17 cellular contexts compared by ENCODE assay signal in the genomic region with DNA sequence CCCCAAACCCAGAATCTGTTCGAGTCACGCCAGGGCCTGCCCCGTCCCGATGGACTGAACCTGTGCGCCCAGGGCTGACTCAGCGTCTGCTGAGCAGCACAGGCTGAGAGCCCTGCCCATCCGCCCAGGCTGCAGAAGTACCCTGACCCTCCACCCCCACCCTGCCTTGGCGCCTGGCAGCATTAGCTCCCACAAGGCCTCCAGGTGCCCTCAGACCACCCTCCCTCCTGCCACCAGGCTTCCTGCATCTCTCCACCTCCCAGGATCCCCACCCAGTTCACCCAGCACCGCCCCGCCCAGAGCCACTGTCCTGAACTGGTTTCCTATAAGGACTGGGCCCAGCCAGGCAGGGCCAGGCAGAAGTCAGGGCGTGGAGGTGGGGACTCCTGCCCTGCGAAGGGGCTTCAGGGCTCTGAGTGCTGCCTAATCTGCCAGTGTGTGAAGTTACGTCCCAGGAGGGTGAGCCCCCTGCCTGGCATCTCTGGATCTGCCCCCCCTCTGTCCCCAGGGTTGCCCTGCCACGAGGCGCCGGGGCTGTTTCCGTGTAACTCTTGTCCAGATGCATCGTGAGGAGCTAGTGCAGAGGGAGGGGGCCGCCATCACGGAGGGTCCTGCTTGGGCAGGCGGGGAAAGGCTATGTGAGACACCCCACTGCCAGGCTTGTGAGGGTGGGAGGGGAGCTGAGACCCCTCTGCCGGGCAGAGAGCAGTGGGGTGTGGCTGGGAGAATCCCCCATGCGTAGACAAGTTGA. TPM values are rescaled to one million over a fixed set of nuclear protein-coding genes. Genes with fewer than 3 reads are reported as not detected.
DNase-seq lines count a peak whose midpoint lies in the region; ATAC-seq, FAIRE-seq and TF ChIP-seq lines count a peak whose summit lies in the region.
"Had no signal": no experiment of that assay in that cellular context is flagged by ENCODE, and none has a peak within 500 bp of the region (broad histone marks: within the 10 kb centered on the region; RNA-seq: fewer than 3 reads in every experiment).

No MANE protein-coding gene starts in this region.

- no peaks in the 10 kb centered on the region for H3K23me2 ChIP-seq in H1 (ENCODE audit: low read depth, low read length)

- peaks cover 2% of the 10 kb centered on the region for H3K27me3 Mint-ChIP-seq in activated CD8-positive, alpha-beta T cell treated with anti-CD3 and anti-CD28 coated beads, Interleukin-2, amount 10 ng/mL, durations not matched to agents 7 days and 5 days (ENCODE audit: low read depth)
- H3K27me3 Mint-ChIP-seq: activated T-helper 17 cell treated with anti-CD3 and anti-CD28 coated beads, Interleukin-2, amount 50 U/mL, for 72 hours had no signal

- no peak overlapping the region for H2BK120ac ChIP-seq in H1 (replicated peaks; ENCODE audit: low read depth, low read length)

- H3K23ac ChIP-seq in H1 (ENCODE audit: insufficient read length): no peak overlapping the region

- H2AFZ ChIP-seq in H1 (ENCODE audit: low read length): no peak overlapping the region

- no peaks in the 10 kb centered on the region for H3K9me3 Mint-ChIP-seq in activated CD8-positive, alpha-beta T cell treated with anti-CD3 and anti-CD28 coated beads, Interleukin-2, amount 10 ng/mL, durations not matched to agents 7 days and 5 days (ENCODE audit: insufficient read depth)
- H3K9me3 Mint-ChIP-seq: activated T-helper 17 cell treated with anti-CD3 and anti-CD28 coated beads, Interleukin-2, amount 50 U/mL, for 72 hours; CD8-positive, alpha-beta T cell; type B pancreatic cell had no signal

- peak in 2 of 4 donors; percentile 0 to 2 for ATAC-seq in heart left ventricle
- ATAC-seq in Right ventricle myocardium inferior: no peak
- ATAC-seq in lower lobe of right lung: peak; percentile 17 to 26
- peak; percentile 1 for ATAC-seq in upper lobe of right lung
- no peak for ATAC-seq in activated CD8-positive, alpha-beta T cell treated with anti-CD3 and anti-CD28 coated beads, Interleukin-2, amount 10 ng/mL, durations not matched to agents 7 days and 5 days
- ATAC-seq: activated T-helper 17 cell treated with anti-CD3 and anti-CD28 coated beads, Interleukin-2, amount 50 U/mL, for 72 hours; CD8-positive, alpha-beta T cell had no signal

- no peak overlapping the region for H3K4me3 ChIP-seq in heart left ventricle
- H3K4me3 ChIP-seq in H1 (ENCODE audit: extremely low read depth in 1 of 4, insufficient read depth in 2 of 4, low read depth in 3 of 4, low read length in 4 of 4): no peak overlapping the region
- no peak overlapping the region for H3K4me3 ChIP-seq in lower lobe of right lung
- no peak overlapping the region for H3K4me3 ChIP-seq in upper lobe of right lung

- H3K36me3 Mint-ChIP-seq in activated CD8-positive, alpha-beta T cell treated with anti-CD3 and anti-CD28 coated beads, Interleukin-2, amount 10 ng/mL, durations not matched to agents 7 days and 5 days (ENCODE audit: low read depth): no peaks in the 10 kb centered on the region
- H3K36me3 Mint-ChIP-seq: CD8-positive, alpha-beta T cell; type B pancreatic cell had no signal

- no peak overlapping the region for H3K9ac ChIP-seq in H1 (replicated peaks in 1 of 4; ENCODE audit: extremely low read depth in 1 of 4, low read depth in 3 of 4, low read length in 3 of 4)

- H4K91ac ChIP-seq in H1 (replicated peaks; ENCODE audit: insufficient read length, low read length): no peak overlapping the region

- H3K4me3 Mint-ChIP-seq in activated CD8-positive, alpha-beta T cell treated with anti-CD3 and anti-CD28 coated beads, Interleukin-2, amount 10 ng/mL, durations not matched to agents 7 days and 5 days: no peak overlapping the region
- H3K4me3 Mint-ChIP-seq: activated T-helper 17 cell treated with anti-CD3 and anti-CD28 coated beads, Interleukin-2, amount 50 U/mL, for 72 hours; CD8-positive, alpha-beta T cell; type B pancreatic cell had no signal

- no peak overlapping the region for H2BK5ac ChIP-seq in H1 (ENCODE audit: low read depth, low read length)

- no peaks in the 10 kb centered on the region for H3K79me2 ChIP-seq in H1 (ENCODE audit: control insufficient read depth in 1 of 2, insufficient read depth in 2 of 2, low read length in 2 of 2)

- no peak overlapping the region for H3K56ac ChIP-seq in H1 (replicated peaks; ENCODE audit: insufficient read length, low read depth, low read length)

- TF ChIP-seq EP300 in H1 (IDR thresholded peaks at IDR 0.05; ENCODE audit: borderline replicate concordance in 1 of 2, low read depth in 2 of 2, low read length in 2 of 2): no peak

- H4K20me1 ChIP-seq in H1 (replicated peaks in 1 of 2; ENCODE audit: control insufficient read depth in 1 of 2, insufficient read depth in 2 of 2, low read length in 2 of 2): peaks cover 0 to 7% of the 10 kb centered on the region in 2 experiments

- H3K79me1 ChIP-seq in H1 (ENCODE audit: low read depth, low read length): no peaks in the 10 kb centered on the region

- H2BK20ac ChIP-seq in H1 (ENCODE audit: low read length): no peak overlapping the region

- CTCF ChIA-PET in H1 (lab: Charles Lee; ENCODE audit: partially characterized antibody): interaction anchor here (1.0 to 4.6 kb wide), 7 partner anchors 7 to 69 kb away, joined by 3 to 18 read pairs (median 5); no protein-coding TSS in a partner anchor
- CTCF ChIA-PET in activated CD8-positive, alpha-beta T cell treated with anti-CD3 and anti-CD28 coated beads, Interleukin-2, amount 10 ng/mL, durations not matched to agents 7 days and 5 days (lab: Charles Lee): interaction anchor here (0.9 kb wide), 2 partner anchors 9 to 84 kb away, joined by 3 to 4 read pairs; partner anchors contain the start of gene ADSS1

- H3K14ac ChIP-seq in H1 (ENCODE audit: insufficient read length): no peak overlapping the region

- no peaks in the 10 kb centered on the region for H3K9me3 ChIP-seq in heart left ventricle
- H3K9me3 ChIP-seq in H1 (ENCODE audit: insufficient read depth in 2 of 2, low read depth in 1 of 2, low read length in 1 of 2): no peaks in the 10 kb centered on the region
- H3K9me3 ChIP-seq in lower lobe of right lung: no peaks in the 10 kb centered on the region
- no peaks in the 10 kb centered on the region for H3K9me3 ChIP-seq in upper lobe of right lung

- WGBS in heart left ventricle, 4 donors: 68 to 82% (median 78%) methylated on average over 15 to 23 of the region's 23 CpGs
- 90% methylated on average over 15 of the region's 23 CpGs; no CpG with 5 or more reads in 1 of the 2 experiments for WGBS in H1 (ENCODE audit: extremely low coverage in 1 of 2, insufficient coverage in 1 of 2, insufficient read length in 1 of 2, insufficient replicate concordance in 2 of 2, low coverage in 1 of 2, low lambda C conversion rate in 2 of 2, missing lambda C conversion rate in 1 of 2), 2 experiments

- intact Hi-C loops in heart left ventricle (cut with DNase I) (no loop called here), Right ventricle myocardium inferior (cut with DNase I) (no loop called here), lower lobe of right lung (cut with DNase I) (no loop called here), upper lobe of right lung (cut with DNase I) (no loop called here)

- no peak for FAIRE-seq in H1 (lab: Jason Lieb, UNC)

- H3K27me3 ChIP-seq in heart left ventricle (no peaks in the 10 kb centered on the region), H1 (replicated peaks in 1 of 4; ENCODE audit: control insufficient read depth in 3 of 4, extremely low read depth in 1 of 4, insufficient read depth in 3 of 4, low read length in 3 of 4) (peaks cover 0 to 5% (median under 1%) of the 10 kb centered on the region in 4 experiments; a peak in 2 of 7 replicates), lower lobe of right lung (ENCODE audit: low read depth) (no peaks in the 10 kb centered on the region), upper lobe of right lung (no peaks in the 10 kb centered on the region)

- no peak overlapping the region for H4K8ac ChIP-seq in H1 (ENCODE audit: extremely low read depth, insufficient read depth, low read length)

- H2BK15ac ChIP-seq in H1 (ENCODE audit: low read length): no peak overlapping the region

- H3K36me3 ChIP-seq in heart left ventricle (peaks cover 0 to 6% (median 0%) of the 10 kb centered on the region in 9 donors), H1 (ENCODE audit: control insufficient read depth in 2 of 4, insufficient read depth in 4 of 4, low read length in 3 of 4) (no peaks in the 10 kb centered on the region), lower lobe of right lung (no peaks in the 10 kb centered on the region), upper lobe of right lung (no peaks in the 10 kb centered on the region)

- H3K4me1 ChIP-seq in heart left ventricle: peaks cover 0 to 81% (median 57%) of the 10 kb centered on the region in 12 donors
- H3K4me1 ChIP-seq in H1 (replicated peaks in 1 of 4; ENCODE audit: control insufficient read depth in 3 of 4, insufficient read depth in 4 of 4, low read length in 3 of 4): no peaks in the 10 kb centered on the region; a peak in 2 of 7 replicates
- peaks cover 35% of the 10 kb centered on the region for H3K4me1 ChIP-seq in lower lobe of right lung
- H3K4me1 ChIP-seq in upper lobe of right lung: peaks cover 28% of the 10 kb centered on the region

- H3K4me2 ChIP-seq in H1 (ENCODE audit: insufficient read depth in 1 of 2, low read depth in 2 of 2, low read length in 2 of 2): no peak overlapping the region

- TF ChIP-seq CTCF in heart left ventricle (IDR thresholded peaks at IDR 0.05): no peak
- no peak for TF ChIP-seq CTCF in H1 (IDR thresholded peaks at IDR 0.05; ENCODE audit: control extremely low read depth in 1 of 3, insufficient read depth in 1 of 3, low read depth in 1 of 3, low read length in 3 of 3)
- no peak for TF ChIP-seq CTCF in lower lobe of right lung (IDR thresholded peaks at IDR 0.05)
- no peak for TF ChIP-seq CTCF in upper lobe of right lung (IDR thresholded peaks at IDR 0.05)

- no peak overlapping the region; the same call in 1 of the 2 replicates for H2AK5ac ChIP-seq in H1 (ENCODE audit: low read depth, low read length)

- H3K18ac ChIP-seq in H1 (ENCODE audit: extremely low read depth, low read length): no peak overlapping the region

- H3K27ac ChIP-seq in heart left ventricle (peak overlapping the region; percentile 65 to 95 (median 88)), H1 (ENCODE audit: low read depth, low read length) (no peak overlapping the region), lower lobe of right lung (peak overlapping the region; percentile 31), upper lobe of right lung (no peak overlapping the region)

- TF ChIP-seq POLR2A in heart left ventricle (IDR thresholded peaks at IDR 0.05) (no peak), H1 (IDR thresholded peaks at IDR 0.05; ENCODE audit: control extremely low read depth in 1 of 2, low read depth in 2 of 2, low read length in 2 of 2) (no peak)

- H2BK12ac ChIP-seq in H1 (ENCODE audit: low read depth, low read length): peak overlapping the region; percentile 27; the same call in 1 of the 2 replicates

- no peak for TF ChIP-seq RAD21 in H1 (IDR thresholded peaks at IDR 0.05 in 1 of 2, conservative IDR thresholded peaks at IDR 0.05 in 1 of 2; ENCODE audit: low read depth in 2 of 2, low read length in 2 of 2)

- POLR2A ChIA-PET in H1 (lab: Charles Lee; ENCODE audit: partially characterized antibody): interaction anchor here (0.6 to 2.4 kb wide), 4 partner anchors 10 to 140 kb away, joined by 3 to 11 read pairs (median 4); partner anchors contain the start of gene SIVA1
- POLR2A ChIA-PET in activated CD8-positive, alpha-beta T cell treated with anti-CD3 and anti-CD28 coated beads, Interleukin-2, amount 10 ng/mL, durations not matched to agents 7 days and 5 days (lab: Charles Lee): no interaction called here

- H3K27ac Mint-ChIP-seq in activated CD8-positive, alpha-beta T cell treated with anti-CD3 and anti-CD28 coated beads, Interleukin-2, amount 10 ng/mL, durations not matched to agents 7 days and 5 days: no peak overlapping the region
- H3K27ac Mint-ChIP-seq: activated T-helper 17 cell treated with anti-CD3 and anti-CD28 coated beads, Interleukin-2, amount 50 U/mL, for 72 hours; CD8-positive, alpha-beta T cell; type B pancreatic cell had no signal

- H3K4me1 Mint-ChIP-seq in activated CD8-positive, alpha-beta T cell treated with anti-CD3 and anti-CD28 coated beads, Interleukin-2, amount 10 ng/mL, durations not matched to agents 7 days and 5 days (ENCODE audit: low read depth): no peaks in the 10 kb centered on the region
- H3K4me1 Mint-ChIP-seq: activated T-helper 17 cell treated with anti-CD3 and anti-CD28 coated beads, Interleukin-2, amount 50 U/mL, for 72 hours had no signal

- H3K4ac ChIP-seq in H1 (replicated peaks; ENCODE audit: insufficient read length, low read depth, low read length): no peak overlapping the region

- H4K5ac ChIP-seq in H1 (ENCODE audit: insufficient read length, low read depth, low read length): no peak overlapping the region

- no peak for DNase-seq in heart left ventricle
- no peak for DNase-seq in Right ventricle myocardium inferior (ENCODE audit: missing footprints)
- no peak for DNase-seq in H1 (ENCODE audit: low read depth in 1 of 2, low spot score in 2 of 2)
- no peak for DNase-seq in lower lobe of right lung
- DNase-seq in upper lobe of right lung: no peak
- DNase-seq in NCI-H1092 treated with DMSO at 0.1 percent for 48 hours (lab: John Stamatoyannopoulos, UW): no peak
- DNase-seq in GOT3 (lab: John Stamatoyannopoulos, UW): no peak
- no peak for DNase-seq in activated CD8-positive, alpha-beta T cell treated with anti-CD3 and anti-CD28 coated beads, Interleukin-2, amount 10 ng/mL, durations not matched to agents 7 days and 5 days
- DNase-seq: activated CD4-positive, CD25-positive, alpha-beta regulatory T cell; amniotic stem cell; CD8-positive, alpha-beta T cell; NCI-H1048; NK-92 treated with Interleukin-12 subunit alpha and Interleukin-12 subunit beta, amount 100 ng/mL, for 24 hours; occipital lobe; T-helper 2 cell had no signal

RNA-seq across cellular contexts. Expression of gene ADSS1, which starts 9.1 kb away (rescaled TPM):
- total RNA-seq in heart left ventricle (100 to 1,000 TPM in 8 of 9 donors, 10 to 100 TPM in 1; 78.9 to 247 (median 160) TPM), Right ventricle myocardium inferior (191 TPM), lower lobe of right lung (5.1 TPM), upper lobe of right lung (5.5 TPM)
- polyA plus RNA-seq in heart left ventricle (100 to 1,000 TPM in 1 of 2 donors, 10 to 100 TPM in 1; 64.7 to 258 TPM), H1 (2011; rRNA removed) (7.1 and 9.4 TPM in 2 replicates)
- 7.9 and 8.9 TPM in 2 replicates for total RNA-seq in H1 (2021; fragmentation: NEBNext Ultra II Directional; extraction: Animal tissue kit (Norgen Biotek cat#: 25700))
- 12.8 TPM for polyA plus RNA-seq in H1 (2011; cell fraction: cytosol; rRNA removed)
- 43.4 TPM for polyA plus RNA-seq in H1 (2011; cell fraction: nucleus; rRNA removed)
- polyA plus RNA-seq in H1 (2012, experiment 1 of 2): 8.2 to 15.0 TPM (median 11.8 TPM) in 4 replicates
- 9.8 TPM for polyA plus RNA-seq in H1 (2012, experiment 2 of 2)
- polyA plus RNA-seq in H1 (2013, experiment 1 of 2): 6.2 TPM
- polyA plus RNA-seq in H1 (2013, experiment 2 of 2): 5.8 TPM
- 3.2 and 7.1 TPM in 2 replicates for polyA minus RNA-seq in H1 (2011; rRNA and poly(A)+ RNA removed)
- 2.6 TPM for polyA minus RNA-seq in H1 (2011; cell fraction: cytosol; rRNA and poly(A)+ RNA removed)
- polyA minus RNA-seq in H1 (2011; cell fraction: nucleus; rRNA and poly(A)+ RNA removed): 11.0 TPM
- total RNA-seq in activated CD8-positive, alpha-beta T cell treated with anti-CD3 and anti-CD28 coated beads, Interleukin-2, amount 10 ng/mL, durations not matched to agents 7 days and 5 days: 1 to 10 TPM; 1.8 TPM

RNA-seq across cellular contexts. Expression of gene SIVA1, which starts 19.8 kb away (rescaled TPM):
- 100 to 1,000 TPM in 2 of 9 donors, 10 to 100 TPM in 7; 41.0 to 203 (median 53.9) TPM for total RNA-seq in heart left ventricle
- 100 to 1,000 TPM; 126 to 191 TPM for polyA plus RNA-seq in heart left ventricle
- 54.4 TPM for total RNA-seq in Right ventricle myocardium inferior
- total RNA-seq in H1 (2021; fragmentation: NEBNext Ultra II Directional; extraction: Animal tissue kit (Norgen Biotek cat#: 25700)): 123 and 135 TPM in 2 replicates
- 517 and 589 TPM in 2 replicates for polyA plus RNA-seq in H1 (2011; rRNA removed)
- 330 TPM for polyA plus RNA-seq in H1 (2011; cell fraction: cytosol; rRNA removed)
- polyA plus RNA-seq in H1 (2011; cell fraction: nucleus; rRNA removed): 307 TPM
- polyA plus RNA-seq in H1 (2012, experiment 1 of 2): 85.5 to 181 TPM (median 172 TPM) in 4 replicates
- polyA plus RNA-seq in H1 (2012, experiment 2 of 2): 271 TPM
- 207 TPM for polyA plus RNA-seq in H1 (2013, experiment 1 of 2)
- 187 TPM for polyA plus RNA-seq in H1 (2013, experiment 2 of 2)
- polyA minus RNA-seq in H1 (2011; rRNA and poly(A)+ RNA removed): 23.9 and 34.6 TPM in 2 replicates
- polyA minus RNA-seq in H1 (2011; cell fraction: cytosol; rRNA and poly(A)+ RNA removed): 70.6 TPM
- 52.2 TPM for polyA minus RNA-seq in H1 (2011; cell fraction: nucleus; rRNA and poly(A)+ RNA removed)
- 66.3 TPM for total RNA-seq in lower lobe of right lung
- total RNA-seq in upper lobe of right lung: 66.1 TPM
- 100 to 1,000 TPM; 175 to 186 TPM for total RNA-seq in activated CD8-positive, alpha-beta T cell treated with anti-CD3 and anti-CD28 coated beads, Interleukin-2, amount 10 ng/mL, durations not matched to agents 7 days and 5 days

RNA-seq across cellular contexts. Expression of gene INF2, which starts 43.7 kb away (rescaled TPM):
- total RNA-seq in heart left ventricle (10 to 100 TPM; 26.0 to 58.9 (median 28.8) TPM), Right ventricle myocardium inferior (31.1 TPM), lower lobe of right lung (116 TPM), upper lobe of right lung (117 TPM)
- polyA plus RNA-seq in heart left ventricle (10 to 100 TPM; 27.3 to 32.5 TPM), H1 (2011; rRNA removed) (29.1 and 42.3 TPM in 2 replicates)
- total RNA-seq in H1 (2021; fragmentation: NEBNext Ultra II Directional; extraction: Animal tissue kit (Norgen Biotek cat#: 25700)): 54.0 and 59.5 TPM in 2 replicates
- 28.5 TPM for polyA plus RNA-seq in H1 (2011; cell fraction: cytosol; rRNA removed)
- polyA plus RNA-seq in H1 (2011; cell fraction: nucleus; rRNA removed): 143 TPM
- polyA plus RNA-seq in H1 (2012, experiment 1 of 2): 27.3 to 49.9 TPM (median 47.0 TPM) in 4 replicates
- polyA plus RNA-seq in H1 (2012, experiment 2 of 2): 33.6 TPM
- polyA plus RNA-seq in H1 (2013, experiment 1 of 2): 36.0 TPM
- 32.6 TPM for polyA plus RNA-seq in H1 (2013, experiment 2 of 2)
- polyA minus RNA-seq in H1 (2011; rRNA and poly(A)+ RNA removed): 12.8 and 15.1 TPM in 2 replicates
- 22.1 TPM for polyA minus RNA-seq in H1 (2011; cell fraction: cytosol; rRNA and poly(A)+ RNA removed)
- polyA minus RNA-seq in H1 (2011; cell fraction: nucleus; rRNA and poly(A)+ RNA removed): 27.8 TPM
- total RNA-seq in activated CD8-positive, alpha-beta T cell treated with anti-CD3 and anti-CD28 coated beads, Interleukin-2, amount 10 ng/mL, durations not matched to agents 7 days and 5 days: 100 to 1,000 TPM; 155 to 159 TPM

Comparison
In these comparisons a context has a peak if more than half of its experiments do, and no peak if none do; other contexts are left out.
1. ATAC-seq: peak in lower lobe of right lung (2 of 2) and upper lobe of right lung (single experiment); none in Right ventricle myocardium inferior (single experiment) and activated CD8-positive, alpha-beta T cell treated with anti-CD3 and anti-CD28 coated beads, Interleukin-2, amount 10 ng/mL, durations not matched to agents 7 days and 5 days (single experiment).
2. H3K27ac ChIP-seq: peak in heart left ventricle (12 of 12) and lower lobe of right lung (single experiment); none in H1 (single experiment) and upper lobe of right lung (single experiment).